In the genomic region with DNA sequence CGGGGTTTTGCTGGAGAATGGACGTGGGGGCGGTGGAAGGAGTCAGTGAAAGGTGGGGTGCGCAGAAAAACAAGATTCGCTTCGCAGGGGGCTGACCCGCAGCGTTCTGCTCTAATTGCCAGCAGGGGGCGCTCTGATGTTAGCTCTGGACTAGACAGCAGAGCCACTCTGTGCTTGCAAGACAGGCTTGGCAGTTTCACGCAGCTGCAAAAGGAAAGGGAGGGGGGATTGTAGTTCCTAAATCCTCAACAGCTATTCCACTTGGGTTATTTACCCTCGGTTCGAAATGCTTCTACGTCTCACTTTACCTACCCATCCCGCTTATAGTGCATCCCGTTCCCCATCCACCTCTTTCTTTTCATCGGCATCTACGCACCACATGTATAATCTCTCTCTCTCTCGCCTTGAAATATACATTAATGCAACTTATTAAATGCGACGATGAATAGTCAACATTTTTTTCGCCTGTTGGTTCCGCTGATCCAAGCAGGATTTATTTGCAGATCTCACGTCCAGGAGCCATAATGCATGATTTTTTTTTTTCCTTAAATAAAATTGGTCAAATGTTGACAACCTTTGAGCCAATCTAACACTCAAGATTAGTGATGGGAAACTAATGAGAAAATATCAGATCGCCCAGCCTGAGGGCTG, we compare ENCODE assay signal across 8 cellular contexts.
DNase-seq lines count a peak whose midpoint lies in the region; ATAC-seq lines count a peak whose summit lies in the region.

No MANE protein-coding gene starts in this region.

- H2BK120ac ChIP-seq in trophoblast cell (ENCODE audit: insufficient read depth, low read length, poor library complexity), result no peak overlapping the region

- H3K9me3 ChIP-seq in HAP-1, result no peaks in the 10 kb centered on the region
- H3K9me3 ChIP-seq in trophoblast cell (ENCODE audit: insufficient read depth, low read depth, low read length), result peaks cover 1% of the 10 kb centered on the region
- H3K9me3 ChIP-seq in aorta (ENCODE audit: control insufficient read depth, low read length), result no peaks in the 10 kb centered on the region

- intact Hi-C loops in Right ventricle myocardium superior (cut with DNase I) (loop anchor here (5.0 kb wide), 1 partner anchor 223 kb away; no protein-coding TSS in a partner anchor), aorta (cut with DNase I) (loop anchor here in 1 of 2 donors (2.0 to 10.0 kb wide), 3 partner anchors 249 to 1369 kb away; no protein-coding TSS in a partner anchor)

- no peak overlapping the region for H2AK5ac ChIP-seq in trophoblast cell (ENCODE audit: low read length)

- no peak overlapping the region for H4K8ac ChIP-seq in trophoblast cell (ENCODE audit: low read depth, low read length)

- no peak overlapping the region for H3K14ac ChIP-seq in trophoblast cell (ENCODE audit: low read length)

- H3K27ac ChIP-seq in trophoblast cell (ENCODE audit: low read depth, low read length), result no peak overlapping the region
- H3K27ac ChIP-seq in aorta (ENCODE audit: low read depth in 1 of 2, low read length in 2 of 2), result no peak overlapping the region

- no peaks in the 10 kb centered on the region for H3K79me2 ChIP-seq in trophoblast cell (ENCODE audit: control insufficient read depth, insufficient read depth, low read length, poor library complexity)

- peak; percentile 67 for DNase-seq in GDM1 (lab: John Stamatoyannopoulos, UW)
- peak; percentile 82 to 96 for DNase-seq in HAP-1 (ENCODE audit: low spot score in 2 of 2)
- peak; percentile 71 for DNase-seq in MV-4-11 (lab: John Stamatoyannopoulos, UW)
- peak; percentile 25 for DNase-seq in SIG-M5 (lab: John Stamatoyannopoulos, UW)
- peak; percentile 37 for DNase-seq in activated naive CD4-positive, alpha-beta T cell treated with anti-CD3 and anti-CD28 coated beads, Interleukin-2, amount 50 U/mL, for 16 hours
- peak; percentile 92 for DNase-seq in Right ventricle myocardium superior
- peak; percentile 74 to 87 for DNase-seq in trophoblast cell
- DNase-seq in aorta, result peak; percentile 90 to 94

- peak overlapping the region; percentile 54 for H3K4me2 ChIP-seq in trophoblast cell (ENCODE audit: low read length)

- H3K23ac ChIP-seq in trophoblast cell (ENCODE audit: low read length), result no peak overlapping the region

- H4K91ac ChIP-seq in trophoblast cell (ENCODE audit: low read depth, low read length), result no peak overlapping the region

- H3K36me3 ChIP-seq in HAP-1 (replicated peaks) (no peaks in the 10 kb centered on the region), trophoblast cell (ENCODE audit: control insufficient read depth in 1 of 2, insufficient read depth in 2 of 2, low read length in 2 of 2) (no peaks in the 10 kb centered on the region), aorta (ENCODE audit: control insufficient read depth in 1 of 2, insufficient read depth in 2 of 2, low read length in 1 of 2) (no peaks in the 10 kb centered on the region)

- no peak overlapping the region for H2BK5ac ChIP-seq in trophoblast cell (ENCODE audit: low read depth, low read length, poor library complexity)

- H3K4me1 ChIP-seq in HAP-1, result peaks cover 17% of the 10 kb centered on the region
- H3K4me1 ChIP-seq in trophoblast cell (ENCODE audit: control insufficient read depth in 1 of 2, insufficient read depth in 2 of 2, low read length in 2 of 2), result peaks cover 12 to 14% of the 10 kb centered on the region in 2 experiments
- H3K4me1 ChIP-seq in aorta (ENCODE audit: control insufficient read depth in 1 of 2, insufficient read depth in 2 of 2, low read length in 2 of 2), result no peaks in the 10 kb centered on the region

- in situ Hi-C loops in HAP-1 (cut with MboI; ENCODE audit: low sequenced_read_pairs), result loop anchor here (10.0 to 25.0 kb wide), 2 partner anchors 221 to 1003 kb away; a partner anchor contains a TSS

- 0 out of 2 replicates have a peak overlapping the region, but pooled peaks have one; percentile 1 for H3K4me3 ChIP-seq in HAP-1
- H3K4me3 ChIP-seq in trophoblast cell (ENCODE audit: low read depth, low read length), result no peak overlapping the region
- peak overlapping the region; percentile 44 to 51 for H3K4me3 ChIP-seq in aorta (ENCODE audit: low read length in 2 of 2)

- H2BK12ac ChIP-seq in trophoblast cell (ENCODE audit: low read length), result no peak overlapping the region

- ATAC-seq in Right ventricle myocardium superior (ENCODE audit: poor library complexity) (peak; percentile 92), aorta (ENCODE audit: low FRiP score) (peak; percentile 90)

- WGBS in trophoblast cell (ENCODE audit: extremely low coverage, insufficient coverage, insufficient read length), result no CpG with 5 or more reads among the region's 24 CpGs
- 13 to 15% methylated on average over 24 of the region's 24 CpGs for WGBS in aorta, 2 donors

- H3K27me3 ChIP-seq in HAP-1 (ENCODE audit: low read depth), result peaks cover 2% of the 10 kb centered on the region; the same call in 1 of the 2 replicates
- peaks cover 52% of the 10 kb centered on the region for H3K27me3 ChIP-seq in trophoblast cell (ENCODE audit: insufficient read depth, low read length)
- H3K27me3 ChIP-seq in aorta (ENCODE audit: control insufficient read depth in 1 of 2, insufficient read depth in 2 of 2, low read length in 1 of 2), result no peaks in the 10 kb centered on the region

- H3K9ac ChIP-seq in trophoblast cell (ENCODE audit: low read length), result no peak overlapping the region

- no peak overlapping the region for H3K18ac ChIP-seq in trophoblast cell (ENCODE audit: low read length)

- no peak overlapping the region for H3K4ac ChIP-seq in trophoblast cell (ENCODE audit: low read depth, low read length)

- H4K12ac ChIP-seq in trophoblast cell (ENCODE audit: low read depth, low read length), result no peak overlapping the region

- H2AFZ ChIP-seq in trophoblast cell (ENCODE audit: insufficient read depth, low read length, poor library complexity), result no peak overlapping the region

- no peaks in the 10 kb centered on the region for H3K79me1 ChIP-seq in trophoblast cell (ENCODE audit: low read length)

Comparison
In these comparisons a context has a peak if more than half of its experiments do, and no peak if none do; other contexts are left out.
1. DNase-seq: peak in every context shown above with its lines; median percentile 92 in Right ventricle myocardium superior; 92 in aorta; 89 in HAP-1; 80 in trophoblast cell; 71 in MV-4-11; 67 in GDM1; 37 in activated naive CD4-positive, alpha-beta T cell treated with anti-CD3 and anti-CD28 coated beads, Interleukin-2, amount 50 U/mL, for 16 hours; 25 in SIG-M5.